Comparison of ENCODE assay signal across 9 cellular contexts in the genomic region with DNA sequence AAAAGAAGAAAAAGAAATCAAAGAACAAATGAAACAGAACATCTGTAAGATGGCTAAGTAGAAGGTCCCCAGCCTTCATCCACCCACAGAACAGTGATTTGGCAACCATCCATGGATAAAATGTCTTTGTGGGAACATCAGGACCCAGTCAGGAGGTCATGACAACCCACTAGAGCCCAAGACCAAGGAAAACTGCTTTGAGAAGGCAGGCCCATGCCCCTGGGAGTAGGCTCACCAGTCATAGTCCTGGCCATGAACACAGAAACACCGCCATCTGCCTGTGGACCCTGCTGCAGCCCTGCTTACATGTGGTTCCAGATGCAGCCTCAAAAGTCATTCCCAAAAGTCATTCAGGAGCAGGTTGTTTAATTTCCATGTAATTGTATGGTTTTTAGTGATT. TPM values are rescaled to one million over a fixed set of nuclear protein-coding genes. Genes with fewer than 3 reads are reported as not detected.
"Had no signal": no experiment of that assay in that cellular context is flagged by ENCODE, and none has a peak within 500 bp of the region (broad histone marks: within the 10 kb centered on the region; RNA-seq: fewer than 3 reads in every experiment).

No MANE protein-coding gene starts in this region.

RNA-seq across cellular contexts. Expression of a gene that starts 11.0 kb away (rescaled TPM):
- total RNA-seq: activated CD4-positive, alpha-beta T cell treated with anti-CD3 and anti-CD28 coated beads, Interleukin-2, amount 10 ng/mL, durations not matched to agents 24 days and 14 days; activated CD8-positive, alpha-beta memory T cell treated with anti-CD3 and anti-CD28 coated beads for 36 hours; activated CD8-positive, alpha-beta T cell treated with anti-CD3 and anti-CD28 coated beads for 36 hours; activated naive CD8-positive, alpha-beta T cell treated with anti-CD3 and anti-CD28 coated beads for 36 hours; activated T-cell treated with anti-CD3 and anti-CD28 coated beads, Interleukin-2, amount 50 U/mL, for 72 hours; activated T-helper 17 cell treated with anti-CD3 and anti-CD28 coated beads, Interleukin-2, amount 50 U/mL, for 72 hours; aorta; NCI-H460; Peyer's patch had no signal
- polyA plus RNA-seq: aorta had no signal

RNA-seq across cellular contexts. Expression of a gene that starts 34.2 kb away (rescaled TPM):
- total RNA-seq: activated CD4-positive, alpha-beta T cell treated with anti-CD3 and anti-CD28 coated beads, Interleukin-2, amount 10 ng/mL, durations not matched to agents 24 days and 14 days; activated CD8-positive, alpha-beta memory T cell treated with anti-CD3 and anti-CD28 coated beads for 36 hours; activated CD8-positive, alpha-beta T cell treated with anti-CD3 and anti-CD28 coated beads for 36 hours; activated naive CD8-positive, alpha-beta T cell treated with anti-CD3 and anti-CD28 coated beads for 36 hours; activated T-cell treated with anti-CD3 and anti-CD28 coated beads, Interleukin-2, amount 50 U/mL, for 72 hours; activated T-helper 17 cell treated with anti-CD3 and anti-CD28 coated beads, Interleukin-2, amount 50 U/mL, for 72 hours; aorta; NCI-H460; Peyer's patch had no signal
- polyA plus RNA-seq: aorta had no signal
